ENCODE assay signal across 8 cellular contexts in genomic region chr2:162890690-162891311, GRCh38. TPM values are rescaled to one million over a fixed set of nuclear protein-coding genes. Genes with fewer than 3 reads are reported as not detected.
A peak's percentile ranks its signal among the peaks of the same experiment; 100 is the strongest.
DNase-seq lines count a peak whose midpoint lies in the region; ATAC-seq, FAIRE-seq and TF ChIP-seq lines count a peak whose summit lies in the region.

No MANE protein-coding gene starts in this region.

- no peaks in the 10 kb centered on the region for H3K4me1 ChIP-seq in OCI-LY7 (ENCODE audit: insufficient read depth, low read length, poor library complexity, severe bottlenecking)

- H3K27ac ChIP-seq in OCI-LY7 (ENCODE audit: low read depth, low read length, poor library complexity, severe bottlenecking) (no peak overlapping the region), dorsolateral prefrontal cortex (peak overlapping the region in 1 of 59 donors; percentile 9)

- H4K20me1 ChIP-seq in OCI-LY7 (ENCODE audit: insufficient read depth, low read length) = no peaks in the 10 kb centered on the region

- no peaks in the 10 kb centered on the region for H3K9me2 ChIP-seq in OCI-LY7 (ENCODE audit: insufficient read depth, low read length)

- H2AFZ ChIP-seq in OCI-LY7 (ENCODE audit: low read length) = peak overlapping the region; percentile 20; the same call in 1 of the 2 replicates

- CTCF ChIA-PET in OCI-LY7 (lab: Charles Lee; ENCODE audit: unreplicated experiment) = no interaction called here

- H3K4me3 ChIP-seq in OCI-LY7 (ENCODE audit: low read depth, low read length, poor library complexity, severe bottlenecking) (no peak overlapping the region), dorsolateral prefrontal cortex (no peak overlapping the region)

- H3K27ac Mint-ChIP-seq in nephron progenitor cell = no peak overlapping the region

- no peak overlapping the region for H3K4me3 Mint-ChIP-seq in nephron progenitor cell

- intact Hi-C loops in OCI-LY7 (cut with micrococcal nuclease; ENCODE audit: unreplicated experiment) = loop anchor here (5.0 kb wide), 1 partner anchor 242 kb away; no protein-coding TSS in a partner anchor
- intact Hi-C loops in dorsolateral prefrontal cortex (cut with DNase I) = loop anchor here in 1 of 2 donors (5.0 kb wide), 1 partner anchor 242 kb away; no protein-coding TSS in a partner anchor

- no peak overlapping the region for H3K4me2 ChIP-seq in OCI-LY7 (ENCODE audit: low read length)

- H3K36me3 Mint-ChIP-seq in nephron progenitor cell (ENCODE audit: low read depth) = no peaks in the 10 kb centered on the region

- FAIRE-seq in A204.1 (lab: Jason Lieb, UNC) = peak; percentile 93

- H3K79me2 ChIP-seq in OCI-LY7 (ENCODE audit: insufficient read depth, low read depth, low read length) = no peaks in the 10 kb centered on the region

- no peaks in the 10 kb centered on the region for H3K9me3 ChIP-seq in OCI-LY7 (ENCODE audit: low read length)

- POLR2A ChIA-PET in OCI-LY7 (lab: Charles Lee) = no interaction called here

- peak; percentile 94 for TF ChIP-seq CTCF in OCI-LY7 (conservative IDR thresholded peaks at IDR 0.05; ENCODE audit: low read length)
- TF ChIP-seq CTCF in dorsolateral prefrontal cortex (IDR thresholded peaks at IDR 0.05 in 54 of 56, conservative IDR thresholded peaks at IDR 0.05 in 2 of 56; ENCODE audit: low read depth in 1 of 56, partially characterized antibody in 56 of 56) = peak; percentile 29 to 75 (median 64)
- peak; percentile 80 for TF ChIP-seq CTCF in nephron progenitor cell (IDR thresholded peaks at IDR 0.05)

- H3K4me1 Mint-ChIP-seq in nephron progenitor cell = no peaks in the 10 kb centered on the region

- peak; percentile 91 for ATAC-seq in GM21825 (IDR thresholded peaks at IDR 0.05; ENCODE audit: unreplicated experiment)

- H3K36me3 ChIP-seq in OCI-LY7 (ENCODE audit: insufficient read depth, low read length) = no peaks in the 10 kb centered on the region

- H3K27me3 Mint-ChIP-seq in nephron progenitor cell (ENCODE audit: low read depth, poor library complexity) = peaks cover 2% of the 10 kb centered on the region

- BruUV-seq in OCI-LY7 (replicated peaks; lab: Mats Ljungman, UMichigan) = no TSS peak

- DNase-seq in GM03348 (ENCODE audit: low spot score) (peak; percentile 41), HT1080 (ENCODE audit: low read depth) (peak; percentile 66), OCI-LY7 (ENCODE audit: low spot score) (peak; percentile 40), dorsolateral prefrontal cortex (peak in 2 of 10 donors; percentile 16 to 30), nephron progenitor cell (peak; percentile 31), ureter (ENCODE audit: low spot score) (no peak)

- no peaks in the 10 kb centered on the region for H3K9me3 Mint-ChIP-seq in nephron progenitor cell

- H3K27me3 ChIP-seq in dorsolateral prefrontal cortex = no peaks in the 10 kb centered on the region

RNA-seq across cellular contexts. Expression of gene KCNH7, which starts 52.2 kb away (rescaled TPM):
- total RNA-seq in HT1080 (2014; rRNA removed; shearing (Covaris generic)) = not detected in 2 replicates
- 0.06 TPM in 1 of 2 replicates, not detected in the other for polyA plus RNA-seq in HT1080 (2015; cell fraction: cytosol; rRNA removed)
- not detected in 2 replicates for polyA plus RNA-seq in HT1080 (2015; cell fraction: nucleus; rRNA removed)
- not detected in 2 replicates for total RNA-seq in OCI-LY7 (2014; rRNA removed; shearing (Covaris generic))
- total RNA-seq in OCI-LY7 (2022) (not detected in 2 replicates), dorsolateral prefrontal cortex (10 to 100 TPM in 119 of 120 experiments, 1 to 10 TPM in 1; 8.6 to 52.3 (median 29.8) TPM), ureter (0.81 TPM)
